ENCODE assay signal across 8 cellular contexts in genomic region chr2:27078267-27079194, GRCh38. TPM values are rescaled to one million over a fixed set of nuclear protein-coding genes. Genes with fewer than 3 reads are reported as not detected.
DNase-seq lines count a peak whose midpoint lies in the region; ATAC-seq and TF ChIP-seq lines count a peak whose summit lies in the region.

TSS of gene EMILIN1 (plus strand) at chr2:27078615. CDS start at chr2:27079066, 451 bp downstream.

- DNase-seq in NCI-H2227 (lab: John Stamatoyannopoulos, UW; ENCODE audit: unreplicated experiment), result peak; percentile 64
- DNase-seq in coronary artery (ENCODE audit: low spot score), result peak; percentile 97
- DNase-seq in lower lobe of right lung, result peak; percentile 68
- peak; percentile 84 for DNase-seq in testis
- no peak for DNase-seq in NCI-H187 (lab: John Stamatoyannopoulos, UW)
- no peak for DNase-seq in NOMO-1 treated with dmso at 0.1 percent for 144 hours (lab: John Stamatoyannopoulos, UW; ENCODE audit: unreplicated experiment)
- DNase-seq in NCI-H524 treated with DMSO at 0.1 percent for 48 hours (lab: John Stamatoyannopoulos, UW), result no peak

- intact Hi-C loops in lower lobe of right lung (cut with DNase I), result no loop called here
- intact Hi-C loops in testis (cut with DNase I; ENCODE audit: low total_unique reads), result no loop called here

- H3K36me3 ChIP-seq in lower lobe of right lung (no peaks in the 10 kb centered on the region), testis (ENCODE audit: low read depth, missing control alignments) (no peaks in the 10 kb centered on the region)

- peak; percentile 39 to 63 for ATAC-seq in lower lobe of right lung
- ATAC-seq in HG03097 (IDR thresholded peaks at IDR 0.05; ENCODE audit: low FRiP score, unreplicated experiment), result no peak

- H3K27ac ChIP-seq in coronary artery, result peak within 1 kb of the TSS; percentile 95 to 96
- H3K27ac ChIP-seq in lower lobe of right lung, result peak within 1 kb of the TSS; percentile 78
- H3K27ac ChIP-seq in testis, result peak within 1 kb of the TSS; percentile 74 to 76

- 37 to 45% methylated on average over 31 to 40 of the region's 41 CpGs for WGBS in testis, 2 donors

- H3K9me3 ChIP-seq in lower lobe of right lung (no peaks in the 10 kb centered on the region), testis (no peaks in the 10 kb centered on the region)

- no peak for TF ChIP-seq CTCF in coronary artery (IDR thresholded peaks at IDR 0.05)
- TF ChIP-seq CTCF in lower lobe of right lung (IDR thresholded peaks at IDR 0.05), result no peak
- TF ChIP-seq CTCF in testis (IDR thresholded peaks at IDR 0.05), result no peak

- TF ChIP-seq POLR2A in testis (IDR thresholded peaks at IDR 0.05), result no peak

- H3K27me3 ChIP-seq in lower lobe of right lung (ENCODE audit: low read depth) (no peaks in the 10 kb centered on the region), testis (no peaks in the 10 kb centered on the region)

- H3K4me3 ChIP-seq in coronary artery (peak within 1 kb of the TSS; percentile 90), lower lobe of right lung (peak within 1 kb of the TSS; percentile 55), testis (peak within 1 kb of the TSS; percentile 55 to 68)

- H3K4me1 ChIP-seq in lower lobe of right lung (peaks cover 56% of the 10 kb centered on the region), testis (peaks cover 34% of the 10 kb centered on the region)

RNA-seq across cellular contexts. Expression of gene EMILIN1, which starts in this region (rescaled TPM):
- 56.3 TPM for total RNA-seq in lower lobe of right lung
- total RNA-seq in testis, result 10 to 100 TPM; 29.2 to 50.7 TPM
- polyA plus RNA-seq in testis (ENCODE audit: insufficient read depth, low read depth, low replicate concordance), result 35.9 TPM

Comparison
In these comparisons a context has a peak if more than half of its experiments do, and no peak if none do; other contexts are left out.
1. DNase-seq: peak in NCI-H2227 (single experiment), coronary artery (single experiment), lower lobe of right lung (single experiment) and testis (single experiment); none in NCI-H187 (0 of 2), NOMO-1 treated with dmso at 0.1 percent for 144 hours (single experiment) and NCI-H524 treated with DMSO at 0.1 percent for 48 hours (single experiment).
2. Peak in every context shown above with its lines, with median percentiles within 50 percentile points of each other: H3K27ac ChIP-seq and H3K4me3 ChIP-seq.